1 cellular context compared by ENCODE assay signal in genomic region chr4:106385853-106386393, GRCh38.
TF ChIP-seq lines count a peak whose summit lies in the region.

No MANE protein-coding gene starts in this region.

TF ChIP-seq in HepG2, 621 proteins besides CTCF, POLR2A, EP300 and RAD21:
- no peak for TF ChIP-seq KAT2B (IDR thresholded peaks at IDR 0.05; ENCODE audit: borderline replicate concordance, low read depth, low read length)
- no peak for TF ChIP-seq SOX5 (CRISPR knock-in tag; IDR thresholded peaks at IDR 0.05; ENCODE audit: borderline replicate concordance)
- no peak for TF ChIP-seq ZNF75D (CRISPR knock-in tag; IDR thresholded peaks at IDR 0.05; ENCODE audit: borderline replicate concordance)
- TF ChIP-seq STAG1 (CRISPR knock-in tag; IDR thresholded peaks at IDR 0.05), result no peak
- TF ChIP-seq ZNF17 (CRISPR knock-in tag; IDR thresholded peaks at IDR 0.05), result no peak
- no peak for TF ChIP-seq ZNF512B (CRISPR knock-in tag; IDR thresholded peaks at IDR 0.05; ENCODE audit: borderline replicate concordance)
TF ChIP-seq in HepG2: peak in this region for 0.
